9 cellular contexts compared by ENCODE assay signal in the genomic region with DNA sequence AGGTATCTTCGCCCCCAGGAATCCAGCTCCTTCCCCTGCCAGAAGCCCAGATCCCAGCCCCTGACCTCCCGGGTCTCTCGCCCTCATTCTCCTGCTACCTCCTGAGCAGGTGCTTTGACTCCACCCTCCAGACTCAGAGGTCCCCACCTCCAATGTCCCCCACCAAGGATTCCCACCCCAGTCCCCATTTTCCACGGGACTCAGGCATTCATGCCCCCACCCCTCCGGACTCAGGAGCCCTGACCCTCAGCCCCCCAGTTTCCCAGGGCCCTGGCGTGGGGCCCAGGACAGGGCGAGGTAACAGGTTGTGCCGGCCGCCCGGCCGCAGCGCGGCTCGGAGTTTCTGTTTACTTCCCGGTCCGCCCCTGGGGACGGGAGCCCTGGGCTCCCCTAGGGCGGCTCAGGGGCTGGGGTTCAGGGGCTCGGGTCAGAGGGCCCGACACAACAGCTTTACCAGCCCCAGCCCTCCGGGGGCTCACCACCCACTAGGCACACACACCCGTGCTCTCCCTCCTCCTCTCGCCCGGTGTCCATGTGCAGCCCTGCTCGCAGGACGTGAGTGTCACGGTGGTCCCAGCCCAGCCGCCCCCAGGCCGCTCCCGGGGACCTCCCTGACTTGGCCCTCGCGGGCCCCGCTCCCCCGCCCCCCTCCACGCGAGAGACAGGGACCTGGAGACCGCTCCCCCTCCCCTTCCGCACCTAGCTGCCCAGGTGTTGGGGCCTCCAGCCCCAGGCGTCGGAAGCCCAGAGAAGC. TPM values are rescaled to one million over a fixed set of nuclear protein-coding genes. Genes with fewer than 3 reads are reported as not detected.
DNase-seq lines count a peak whose midpoint lies in the region; ATAC-seq, FAIRE-seq and TF ChIP-seq lines count a peak whose summit lies in the region.
"Had no signal": no experiment of that assay in that cellular context is flagged by ENCODE, and none has a peak within 500 bp of the region (broad histone marks: within the 10 kb centered on the region; RNA-seq: fewer than 3 reads in every experiment).

No MANE protein-coding gene starts in this region.

- FAIRE-seq in A549 (lab: Jason Lieb, UNC) = no peak

- H3K36me3 ChIP-seq in PC-9 (ENCODE audit: low read depth) = 0 out of 2 replicates have a peak, but pooled peaks cover 3% of the 10 kb centered on the region
- no peaks in the 10 kb centered on the region for H3K36me3 ChIP-seq in left lung

- no TSS peak for BruUV-seq in PC-9 (replicated peaks; lab: Mats Ljungman, UMichigan)

- H3K27me3 Mint-ChIP-seq in CD14-positive monocyte (ENCODE audit: low read depth in 3 of 3) = peaks cover 70 to 98% (median 92%) of the 10 kb centered on the region in 3 donors

- DNase-seq in A549 (ENCODE audit: low read depth in 1 of 2, low spot score in 1 of 2) (no peak), PC-9 (peak in 1 of 2 experiments; percentile 63), left lung (peak in 1 of 2 donors; percentile 90), CD14-positive monocyte (ENCODE audit: low spot score) (no peak)
- DNase-seq: CD4-positive, alpha-beta T cell; erythroblast; Kasumi-1 had no signal

- H3K36me3 Mint-ChIP-seq in CD14-positive monocyte = peaks cover 8 to 15% of the 10 kb centered on the region in 2 donors

- H3K27me3 ChIP-seq in PC-9 (ENCODE audit: insufficient read depth, low read depth) = no peaks in the 10 kb centered on the region
- H3K27me3 ChIP-seq in left lung = peaks cover 49 to 100% of the 10 kb centered on the region in 2 donors

- peak overlapping the region; percentile 82 for H2AFZ ChIP-seq in PC-9

- POLR2A ChIA-PET in A549 (lab: Yijun Ruan, JAX) (no interaction called here), PC-9 (lab: Charles Lee; ENCODE audit: unreplicated experiment) (interaction anchor here (0.5 kb wide), 1 partner anchor 13 kb away, joined by 8 read pairs; a partner anchor contains a TSS)

- peaks cover 3 to 34% (median 14%) of the 10 kb centered on the region in 7 donors for H3K9me3 Mint-ChIP-seq in CD14-positive monocyte
- H3K9me3 Mint-ChIP-seq: CD4-positive, alpha-beta T cell had no signal

- H3K27ac Mint-ChIP-seq in CD14-positive monocyte = no peak overlapping the region
- H3K27ac Mint-ChIP-seq: CD4-positive, alpha-beta T cell had no signal

- no peaks in the 10 kb centered on the region for H3K9me2 ChIP-seq in PC-9 (ENCODE audit: insufficient read depth)

- no peak for TF ChIP-seq RAD21 in A549 (conservative IDR thresholded peaks at IDR 0.05 in 1 of 2, IDR thresholded peaks at IDR 0.05 in 1 of 2)

- peak overlapping the region; percentile 30; the same call in 1 of the 3 replicates for H3K4me3 ChIP-seq in A549
- peak overlapping the region; percentile 92 for H3K4me3 ChIP-seq in PC-9
- H3K4me3 ChIP-seq in left lung = peak overlapping the region; percentile 34 to 40

- H3K27ac ChIP-seq in A549 (peak overlapping the region in 1 of 2 experiments; percentile 43; a peak in 2 of 6 replicates), PC-9 (no peak overlapping the region; the same call in 1 of the 2 replicates), left lung (no peak overlapping the region)

- peak in 1 of 2 experiments; percentile 3; a peak in 1 of 6 replicates for ATAC-seq in A549
- ATAC-seq in left lung = peak; percentile 59
- ATAC-seq in GM19351 (IDR thresholded peaks at IDR 0.05; ENCODE audit: unreplicated experiment) = no peak
- ATAC-seq in HG03439 (IDR thresholded peaks at IDR 0.05; ENCODE audit: unreplicated experiment) = no peak

- H3K9me3 ChIP-seq in A549 = no peaks in the 10 kb centered on the region
- H3K9me3 ChIP-seq in PC-9 (ENCODE audit: insufficient read depth, low read depth) = no peaks in the 10 kb centered on the region
- no peaks in the 10 kb centered on the region for H3K9me3 ChIP-seq in left lung

- WGBS in A549 (ENCODE audit: missing lambda C conversion rate) = 32% methylated on average over 8 of the region's 40 CpGs

- TF ChIP-seq EP300 in A549 (IDR thresholded peaks at IDR 0.05) = no peak

- peaks cover 17% of the 10 kb centered on the region for H3K4me1 Mint-ChIP-seq in CD14-positive monocyte

- CTCF ChIA-PET in A549 (lab: Yijun Ruan, JAX) (interaction anchor here (0.5 to 11.8 kb wide), 7 partner anchors 7 to 94 kb away, joined by 3 to 178 read pairs (median 16); a partner anchor contains a TSS), PC-9 (lab: Charles Lee) (no interaction called here)

- H3K4me2 ChIP-seq in A549 (peak overlapping the region; percentile 68), PC-9 (peak overlapping the region; percentile 87)

- peak overlapping the region in 1 of 2 donors; percentile 88 for H3K4me3 Mint-ChIP-seq in CD14-positive monocyte

- H3K4me1 ChIP-seq in A549 (0 out of 3 replicates have a peak, but pooled peaks cover 4% of the 10 kb centered on the region), PC-9 (replicated peaks; ENCODE audit: insufficient read depth) (peaks cover 51% of the 10 kb centered on the region), left lung (peaks cover 0 to 19% of the 10 kb centered on the region in 2 donors)

- peaks cover 17% of the 10 kb centered on the region for H3K79me2 ChIP-seq in PC-9 (ENCODE audit: low read depth)

- TF ChIP-seq CTCF in A549 (IDR thresholded peaks at IDR 0.05) (no peak), PC-9 (conservative IDR thresholded peaks at IDR 0.05) (no peak), left lung (IDR thresholded peaks at IDR 0.05) (no peak), CD14-positive monocyte (IDR thresholded peaks at IDR 0.05) (no peak)

- H3F3A ChIP-seq in PC-9 (ENCODE audit: insufficient read depth, low read depth) = peaks cover 46% of the 10 kb centered on the region

- no peak for TF ChIP-seq POLR2A in A549 (IDR thresholded peaks at IDR 0.05; ENCODE audit: low read length)

- H4K20me1 ChIP-seq in PC-9 (ENCODE audit: insufficient read depth) = peaks cover 11% of the 10 kb centered on the region; the same call in 1 of the 2 replicates

- intact Hi-C loops in PC-9 (cut with micrococcal nuclease; ENCODE audit: unreplicated experiment) (loop anchor here (1.0 kb wide), 1 partner anchor 22 kb away; no protein-coding TSS in a partner anchor), left lung (cut with DNase I) (no loop called here), CD14-positive monocyte (cut with micrococcal nuclease) (no loop called here)

TF ChIP-seq in A549, 52 proteins besides CTCF, POLR2A, EP300 and RAD21 (continues in another document):
- TF ChIP-seq, protein P1, sequence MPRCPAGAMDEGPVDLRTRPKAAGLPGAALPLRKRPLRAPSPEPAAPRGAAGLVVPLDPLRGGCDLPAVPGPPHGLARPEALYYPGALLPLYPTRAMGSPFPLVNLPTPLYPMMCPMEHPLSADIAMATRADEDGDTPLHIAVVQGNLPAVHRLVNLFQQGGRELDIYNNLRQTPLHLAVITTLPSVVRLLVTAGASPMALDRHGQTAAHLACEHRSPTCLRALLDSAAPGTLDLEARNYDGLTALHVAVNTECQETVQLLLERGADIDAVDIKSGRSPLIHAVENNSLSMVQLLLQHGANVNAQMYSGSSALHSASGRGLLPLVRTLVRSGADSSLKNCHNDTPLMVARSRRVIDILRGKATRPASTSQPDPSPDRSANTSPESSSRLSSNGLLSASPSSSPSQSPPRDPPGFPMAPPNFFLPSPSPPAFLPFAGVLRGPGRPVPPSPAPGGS (IDR thresholded peaks at IDR 0.05) = no peak
- TF ChIP-seq SMC3 (IDR thresholded peaks at IDR 0.05) (no peak), GATA3 (IDR thresholded peaks at IDR 0.05; ENCODE audit: borderline replicate concordance) (no peak), EHF (CRISPR knock-in tag; IDR thresholded peaks at IDR 0.05) (no peak)

RNA-seq across cellular contexts. Expression of a gene that starts 0.6 kb away (rescaled TPM):
- polyA plus RNA-seq in A549 (2011; rRNA removed) (not detected in 2 replicates), A549 (2017; fragmentation: RNase III; extraction: RNeasy Plus Mini Kit Qiagen cat#74134 plus additional on column Dnase treatment) (not detected in 3 replicates), CD14-positive monocyte (not detected)
- polyA plus RNA-seq in A549 (2012; cell fraction: cytosol; rRNA removed) = 0.03 TPM in 1 of 2 replicates, not detected in the other
- 0.04 and 0.06 TPM in 2 replicates for polyA plus RNA-seq in A549 (2012; cell fraction: nucleus; rRNA removed)
- polyA minus RNA-seq in A549 (2011; rRNA and poly(A)+ RNA removed) = not detected in 2 replicates
- total RNA-seq in PC-9 (2021) (57.9 and 68.7 TPM in 2 replicates), left lung (10 to 100 TPM; 10.8 to 18.1 TPM)
- total RNA-seq: CD4-positive, alpha-beta T cell had no signal

RNA-seq across cellular contexts. Expression of a gene that starts 10.2 kb away (rescaled TPM):
- polyA plus RNA-seq in A549 (2011; rRNA removed) (0.03 and 0.04 TPM in 2 replicates), A549 (2017; fragmentation: RNase III; extraction: RNeasy Plus Mini Kit Qiagen cat#74134 plus additional on column Dnase treatment) (0.25 to 0.31 TPM (median 0.25 TPM) in 3 replicates), CD14-positive monocyte (1 to 10 TPM in 1 of 2 donors, under 1 TPM in 1; 0.71 to 2.6 TPM)
- 0.24 and 0.31 TPM in 2 replicates for polyA plus RNA-seq in A549 (2012; cell fraction: cytosol; rRNA removed)
- polyA plus RNA-seq in A549 (2012; cell fraction: nucleus; rRNA removed) = 0.71 and 1.0 TPM in 2 replicates
- polyA minus RNA-seq in A549 (2011; rRNA and poly(A)+ RNA removed) = 0.05 and 0.17 TPM in 2 replicates
- total RNA-seq in PC-9 (2021) (0.28 and 0.83 TPM in 2 replicates), left lung (10 to 100 TPM in 1 of 2 donors, 1 to 10 TPM in 1; 2.4 to 91.9 TPM)

RNA-seq across cellular contexts. Expression of a gene that starts 12.3 kb away (rescaled TPM):
- polyA plus RNA-seq in A549 (2011; rRNA removed) (31.8 and 32.5 TPM in 2 replicates), A549 (2017; fragmentation: RNase III; extraction: RNeasy Plus Mini Kit Qiagen cat#74134 plus additional on column Dnase treatment) (48.7 to 56.5 TPM (median 53.2 TPM) in 3 replicates), CD14-positive monocyte (10 to 100 TPM; 42.4 to 57.7 TPM)
- 72.2 and 84.2 TPM in 2 replicates for polyA plus RNA-seq in A549 (2012; cell fraction: cytosol; rRNA removed)
- 171 and 186 TPM in 2 replicates for polyA plus RNA-seq in A549 (2012; cell fraction: nucleus; rRNA removed)
- 41.4 and 51.4 TPM in 2 replicates for polyA minus RNA-seq in A549 (2011; rRNA and poly(A)+ RNA removed)
- total RNA-seq in PC-9 (2021) (69.9 and 109 TPM in 2 replicates), left lung (10 to 100 TPM; 24.0 to 38.7 TPM)

RNA-seq across cellular contexts. Expression of a gene that starts 12.4 kb away (rescaled TPM):
- 46.4 and 60.3 TPM in 2 replicates for polyA plus RNA-seq in A549 (2011; rRNA removed)
- polyA plus RNA-seq in A549 (2012; cell fraction: cytosol; rRNA removed) = 128 and 183 TPM in 2 replicates
- 74.6 and 88.1 TPM in 2 replicates for polyA plus RNA-seq in A549 (2012; cell fraction: nucleus; rRNA removed)
- polyA plus RNA-seq in A549 (2017; fragmentation: RNase III; extraction: RNeasy Plus Mini Kit Qiagen cat#74134 plus additional on column Dnase treatment) = 131 to 199 TPM (median 179 TPM) in 3 replicates
- polyA minus RNA-seq in A549 (2011; rRNA and poly(A)+ RNA removed) = 39.3 and 47.7 TPM in 2 replicates
- total RNA-seq in PC-9 (2021) = 118 and 186 TPM in 2 replicates
- total RNA-seq in left lung = 10 to 100 TPM; 45.4 to 66.6 TPM
- 10 to 100 TPM; 16.7 to 19.9 TPM for polyA plus RNA-seq in CD14-positive monocyte

RNA-seq across cellular contexts. Expression of a gene that starts 16.0 kb away (rescaled TPM):
- polyA plus RNA-seq in A549 (2011; rRNA removed) (89.0 and 111 TPM in 2 replicates), A549 (2017; fragmentation: RNase III; extraction: RNeasy Plus Mini Kit Qiagen cat#74134 plus additional on column Dnase treatment) (295 to 325 TPM (median 314 TPM) in 3 replicates), CD14-positive monocyte (1 to 10 TPM; 2.9 to 6.2 TPM)
- 356 and 491 TPM in 2 replicates for polyA plus RNA-seq in A549 (2012; cell fraction: cytosol; rRNA removed)
- polyA plus RNA-seq in A549 (2012; cell fraction: nucleus; rRNA removed) = 495 and 554 TPM in 2 replicates
- 47.6 and 67.3 TPM in 2 replicates for polyA minus RNA-seq in A549 (2011; rRNA and poly(A)+ RNA removed)
- total RNA-seq in PC-9 (2021) (226 and 242 TPM in 2 replicates), left lung (100 to 1,000 TPM; 118 to 126 TPM)

Comparison
In these comparisons a context has a peak if more than half of its experiments do, and no peak if none do; other contexts are left out.
1. H3K4me3 ChIP-seq: peak in every context shown above with its lines; median percentile 92 in PC-9; 37 in left lung; 30 in A549.